Comparison of ENCODE assay signal across 8 cellular contexts in genomic region chr3:14460342-14461005, GRCh38. TPM values are rescaled to one million over a fixed set of nuclear protein-coding genes. Genes with fewer than 3 reads are reported as not detected.
A peak's percentile ranks its signal among the peaks of the same experiment; 100 is the strongest.
DNase-seq lines count a peak whose midpoint lies in the region; ATAC-seq and FAIRE-seq lines count a peak whose summit lies in the region.

No MANE protein-coding gene starts in this region.

- H3K4me3 ChIP-seq in H7 (ENCODE audit: insufficient read depth, low read depth, low read length) = no peak overlapping the region

- H3K27ac Mint-ChIP-seq in activated CD8-positive, alpha-beta T cell treated with anti-CD3 and anti-CD28 coated beads, Interleukin-2, amount 10 ng/mL, durations not matched to agents 7 days and 5 days = peak overlapping the region; percentile 65

- H3K36me3 ChIP-seq in H7 (replicated peaks; ENCODE audit: control insufficient read depth, insufficient read depth, low read length) = peaks cover 39% of the 10 kb centered on the region

- no peaks in the 10 kb centered on the region for H3K27me3 ChIP-seq in H7 (ENCODE audit: control insufficient read depth, insufficient read depth, low read length)

- no peaks in the 10 kb centered on the region for H3K9me3 Mint-ChIP-seq in activated CD8-positive, alpha-beta T cell treated with anti-CD3 and anti-CD28 coated beads, Interleukin-2, amount 10 ng/mL, durations not matched to agents 7 days and 5 days (ENCODE audit: insufficient read depth)

- no peak for ATAC-seq in activated CD8-positive, alpha-beta T cell treated with anti-CD3 and anti-CD28 coated beads, Interleukin-2, amount 10 ng/mL, durations not matched to agents 7 days and 5 days

- no peak for FAIRE-seq in frontal cortex (lab: Jason Lieb, UNC)

- H3K4me1 Mint-ChIP-seq in activated CD8-positive, alpha-beta T cell treated with anti-CD3 and anti-CD28 coated beads, Interleukin-2, amount 10 ng/mL, durations not matched to agents 7 days and 5 days (ENCODE audit: low read depth) = peaks cover 12% of the 10 kb centered on the region

- no peaks in the 10 kb centered on the region for H3K27me3 Mint-ChIP-seq in activated CD8-positive, alpha-beta T cell treated with anti-CD3 and anti-CD28 coated beads, Interleukin-2, amount 10 ng/mL, durations not matched to agents 7 days and 5 days (ENCODE audit: low read depth)

- peaks cover 32% of the 10 kb centered on the region for H3K36me3 Mint-ChIP-seq in activated CD8-positive, alpha-beta T cell treated with anti-CD3 and anti-CD28 coated beads, Interleukin-2, amount 10 ng/mL, durations not matched to agents 7 days and 5 days (ENCODE audit: low read depth)

- peak; percentile 99 for DNase-seq in EH (ENCODE audit: low read depth)
- no peak for DNase-seq in activated CD8-positive, alpha-beta T cell treated with anti-CD3 and anti-CD28 coated beads, Interleukin-2, amount 10 ng/mL, durations not matched to agents 7 days and 5 days
- peak; percentile 51 to 63 for DNase-seq in frontal cortex (ENCODE audit: low spot score in 2 of 2)
- DNase-seq in pons (ENCODE audit: low spot score) = peak; percentile 89
- DNase-seq in NCI-H1436 treated with DMSO at 0.1 percent for 48 hours (lab: John Stamatoyannopoulos, UW) = no peak
- DNase-seq in COR-L47 (lab: John Stamatoyannopoulos, UW) = no peak
- DNase-seq in H7 = no peak
- no peak for DNase-seq in NCI-H128 (lab: John Stamatoyannopoulos, UW; ENCODE audit: unreplicated experiment)

- CTCF ChIA-PET in activated CD8-positive, alpha-beta T cell treated with anti-CD3 and anti-CD28 coated beads, Interleukin-2, amount 10 ng/mL, durations not matched to agents 7 days and 5 days (lab: Charles Lee) = interaction anchor here (0.9 to 3.5 kb wide), 5 partner anchors 28 to 564 kb away, joined by 3 to 22 read pairs (median 4); no protein-coding TSS in a partner anchor

- POLR2A ChIA-PET in activated CD8-positive, alpha-beta T cell treated with anti-CD3 and anti-CD28 coated beads, Interleukin-2, amount 10 ng/mL, durations not matched to agents 7 days and 5 days (lab: Charles Lee) = interaction anchor here (0.7 kb wide), 1 partner anchor 14 kb away, joined by 3 read pairs; no protein-coding TSS in a partner anchor

- H3K4me3 Mint-ChIP-seq in activated CD8-positive, alpha-beta T cell treated with anti-CD3 and anti-CD28 coated beads, Interleukin-2, amount 10 ng/mL, durations not matched to agents 7 days and 5 days = no peak overlapping the region

RNA-seq across cellular contexts. Expression of gene SLC6A6, which starts 58.1 kb away (rescaled TPM):
- 10 to 100 TPM; 36.8 to 37.9 TPM for total RNA-seq in activated CD8-positive, alpha-beta T cell treated with anti-CD3 and anti-CD28 coated beads, Interleukin-2, amount 10 ng/mL, durations not matched to agents 7 days and 5 days
- total RNA-seq in frontal cortex = 15.1 TPM
- total RNA-seq in H7 (2014; rRNA removed; shearing (Covaris generic)) = 88.8 and 113 TPM in 2 replicates

Comparison
In these comparisons a context has a peak if more than half of its experiments do, and no peak if none do; other contexts are left out.
1. DNase-seq: peak in EH (single experiment), frontal cortex (2 of 2) and pons (single experiment); none in activated CD8-positive, alpha-beta T cell treated with anti-CD3 and anti-CD28 coated beads, Interleukin-2, amount 10 ng/mL, durations not matched to agents 7 days and 5 days (single experiment), NCI-H1436 treated with DMSO at 0.1 percent for 48 hours (single experiment), COR-L47 (single experiment), H7 (single experiment) and NCI-H128 (single experiment).